8 cellular contexts compared by ENCODE assay signal in the genomic region with DNA sequence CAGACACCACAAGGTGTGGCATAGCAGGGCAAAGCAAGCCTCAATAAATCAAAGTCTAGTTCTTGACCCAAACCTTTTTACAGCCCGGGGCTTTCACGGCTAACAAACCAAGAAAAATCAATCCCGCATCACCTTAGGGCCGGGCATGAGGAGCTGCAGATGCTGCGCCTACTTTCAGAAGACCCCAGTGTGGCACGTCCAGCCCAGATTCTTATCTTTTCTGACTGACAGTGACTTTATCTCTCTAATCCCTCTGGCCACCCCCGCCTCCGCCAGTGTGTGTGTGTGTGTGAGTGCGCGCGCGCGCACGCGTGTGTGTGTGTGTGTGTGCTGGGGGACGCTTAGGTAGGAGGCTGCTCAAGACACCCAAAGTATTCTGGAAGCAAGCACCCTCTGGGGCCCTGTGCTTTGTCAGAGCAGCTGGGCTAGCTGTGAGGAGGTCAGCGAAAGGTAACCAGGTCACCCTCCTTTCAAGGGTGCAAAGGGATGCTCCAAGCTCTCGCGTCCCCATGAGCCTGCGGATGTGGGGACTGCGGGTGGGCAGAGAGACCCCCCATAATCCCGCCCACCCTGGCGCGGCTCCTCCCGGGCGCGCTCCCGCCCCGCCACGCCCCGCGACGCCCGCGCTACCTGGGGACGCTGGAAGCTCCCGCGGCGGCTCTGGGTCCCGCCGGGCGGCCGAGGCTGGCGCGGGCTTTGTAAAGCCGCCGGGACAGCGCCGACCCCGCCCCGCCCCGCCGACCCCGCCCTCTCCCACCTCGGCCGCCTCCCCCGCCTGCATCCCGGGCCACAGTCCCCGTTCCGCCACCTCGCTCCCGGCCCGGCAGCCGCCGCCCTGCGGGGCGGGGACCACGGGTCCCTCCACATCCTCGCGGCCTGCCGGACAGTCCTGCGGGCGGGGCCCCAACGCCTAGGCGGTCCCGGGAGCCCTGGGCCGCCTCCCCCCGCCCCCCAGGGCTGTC. TPM values are rescaled to one million over a fixed set of nuclear protein-coding genes. Genes with fewer than 3 reads are reported as not detected.
DNase-seq lines count a peak whose midpoint lies in the region; ATAC-seq and TF ChIP-seq lines count a peak whose summit lies in the region.

No MANE protein-coding gene starts in this region.

- WGBS in hepatocyte (ENCODE audit: low lambda C conversion rate, missing lambda C conversion rate) = 3% methylated on average over 22 of the region's 78 CpGs

- DNase-seq in AG08396 (ENCODE audit: low spot score) (peak; percentile 49), HT-29 (ENCODE audit: low spot score) (peak; percentile 25), amniotic epithelial cell (ENCODE audit: low read depth) (peak; percentile 27), hepatocyte (ENCODE audit: low spot score) (peak; percentile 65), retina (peak; percentile 93), H4 (ENCODE audit: low spot score) (no peak)
- no peak for DNase-seq in effector memory CD8-positive, alpha-beta T cell

- TF ChIP-seq CTCF in hepatocyte (IDR thresholded peaks at IDR 0.05; ENCODE audit: poor library complexity) = no peak

- H3K27me3 ChIP-seq in hepatocyte = no peaks in the 10 kb centered on the region

- no peaks in the 10 kb centered on the region for H3K4me1 Mint-ChIP-seq in effector memory CD8-positive, alpha-beta T cell (ENCODE audit: low read depth in 2 of 2)

- no peaks in the 10 kb centered on the region for H4K20me1 ChIP-seq in hepatocyte (ENCODE audit: insufficient read depth, poor library complexity, severe bottlenecking)

- H3K36me3 ChIP-seq in hepatocyte (replicated peaks; ENCODE audit: insufficient read depth, low read depth) = no peaks in the 10 kb centered on the region

- no peaks in the 10 kb centered on the region for H3K36me3 Mint-ChIP-seq in effector memory CD8-positive, alpha-beta T cell (ENCODE audit: insufficient read depth)

- H3K9me2 ChIP-seq in hepatocyte (replicated peaks; ENCODE audit: insufficient read depth) = no peaks in the 10 kb centered on the region

- no peaks in the 10 kb centered on the region for H3K9me3 ChIP-seq in hepatocyte (ENCODE audit: low read depth)

- peaks cover 15 to 48% of the 10 kb centered on the region in 2 donors for H3K27me3 Mint-ChIP-seq in effector memory CD8-positive, alpha-beta T cell

- no peak overlapping the region for H3K4me3 Mint-ChIP-seq in effector memory CD8-positive, alpha-beta T cell

- ATAC-seq in HG03135 (IDR thresholded peaks at IDR 0.05; ENCODE audit: unreplicated experiment) = no peak
- no peak for ATAC-seq in effector memory CD8-positive, alpha-beta T cell (replicated peaks)

- H3K4me1 ChIP-seq in hepatocyte (ENCODE audit: insufficient read depth) = no peaks in the 10 kb centered on the region

- H3K79me2 ChIP-seq in hepatocyte = no peaks in the 10 kb centered on the region

- H3K27ac ChIP-seq in hepatocyte = no peak overlapping the region

- H3K27ac Mint-ChIP-seq in effector memory CD8-positive, alpha-beta T cell = no peak overlapping the region

- no peaks in the 10 kb centered on the region for H3K9me3 Mint-ChIP-seq in effector memory CD8-positive, alpha-beta T cell

- peak overlapping the region; percentile 91 for H3K4me2 ChIP-seq in hepatocyte

- H2AFZ ChIP-seq in hepatocyte = peak overlapping the region; percentile 95

- peak overlapping the region; percentile 54 for H3K4me3 ChIP-seq in hepatocyte

RNA-seq across cellular contexts. Expression of a gene that starts 57.1 kb away (rescaled TPM):
- 1.3 and 1.4 TPM in 2 replicates for total RNA-seq in HT-29 (2014; rRNA removed; shearing (Covaris generic))
- 34.1 and 40.8 TPM in 2 replicates for total RNA-seq in hepatocyte
- polyA plus RNA-seq in hepatocyte = 18.4 and 21.2 TPM in 2 replicates
- total RNA-seq in H4 (2014; rRNA removed; shearing (Covaris generic)) = 39.8 and 41.1 TPM in 2 replicates

Comparison
In these comparisons a context has a peak if more than half of its experiments do, and no peak if none do; other contexts are left out.
1. DNase-seq: peak in AG08396 (single experiment), HT-29 (single experiment), amniotic epithelial cell (single experiment), hepatocyte (single experiment) and retina (single experiment); none in H4 (single experiment) and effector memory CD8-positive, alpha-beta T cell (0 of 3).
2. RNA of a gene that starts 57.1 kb away (total RNA-seq): 39.8 to 41.1 TPM in H4 and 34.1 to 40.8 TPM in hepatocyte; 1.3 to 1.4 TPM in HT-29; every median in the first group is over 10 times any median in the second.